ENCODE assay signal across 8 cellular contexts in genomic region chr6:139161169-139161568, GRCh38. TPM values are rescaled to one million over a fixed set of nuclear protein-coding genes. Genes with fewer than 3 reads are reported as not detected.
DNase-seq lines count a peak whose midpoint lies in the region; ATAC-seq and TF ChIP-seq lines count a peak whose summit lies in the region.

No MANE protein-coding gene starts in this region.

- peaks cover 5% of the 10 kb centered on the region for H3K9me3 Mint-ChIP-seq in WTC11
- no peaks in the 10 kb centered on the region for H3K9me3 Mint-ChIP-seq in Caco-2 (ENCODE audit: unreplicated experiment)

- H3K4me1 Mint-ChIP-seq in WTC11 (peaks cover 17% of the 10 kb centered on the region), Caco-2 (ENCODE audit: low read depth, unreplicated experiment) (peaks cover 27% of the 10 kb centered on the region)

- CTCF ChIA-PET in WTC11 (lab: Charles Lee) (no interaction called here), Caco-2 (lab: Charles Lee) (no interaction called here), PC-3 (lab: Charles Lee) (no interaction called here)

- H3K4me3 Mint-ChIP-seq in WTC11: no peak overlapping the region
- H3K4me3 Mint-ChIP-seq in Caco-2 (ENCODE audit: unreplicated experiment): no peak overlapping the region

- no peak overlapping the region for H3K4me3 ChIP-seq in fibroblast of mammary gland (ENCODE audit: control insufficient read depth, low read depth, low read length)
- no peak overlapping the region for H3K4me3 ChIP-seq in Caco-2 (ENCODE audit: low read depth, low read length)
- no peak overlapping the region for H3K4me3 ChIP-seq in PC-3 (ENCODE audit: low read length)

- H3K4me2 ChIP-seq in PC-3 (ENCODE audit: low read length): no peak overlapping the region

- no peaks in the 10 kb centered on the region; the same call in 1 of the 2 replicates for H3K36me3 ChIP-seq in Caco-2 (ENCODE audit: control insufficient read depth, insufficient read depth, low read length)
- H3K36me3 ChIP-seq in PC-3 (ENCODE audit: low read depth, low read length): no peaks in the 10 kb centered on the region

- no peak overlapping the region for H2AFZ ChIP-seq in PC-3 (ENCODE audit: low read length)

- intact Hi-C loops in Caco-2 (cut with micrococcal nuclease; ENCODE audit: unreplicated experiment): no loop called here
- intact Hi-C loops in PC-3 (cut with micrococcal nuclease): no loop called here
- intact Hi-C loops in cardiac septum (cut with DNase I): no loop called here

- POLR2A ChIA-PET in WTC11 (lab: Charles Lee) (no interaction called here), Caco-2 (lab: Charles Lee) (no interaction called here), PC-3 (lab: Charles Lee; ENCODE audit: unreplicated experiment) (no interaction called here)

- H4K20me1 ChIP-seq in PC-3 (ENCODE audit: low read length): no peaks in the 10 kb centered on the region

- H3K27me3 Mint-ChIP-seq in WTC11 (ENCODE audit: low read depth): no peaks in the 10 kb centered on the region
- no peaks in the 10 kb centered on the region for H3K27me3 Mint-ChIP-seq in Caco-2 (ENCODE audit: insufficient read depth, unreplicated experiment)

- DNase-seq in DMS153 treated with DMSO at 0.1 percent for 48 hours (lab: John Stamatoyannopoulos, UW; ENCODE audit: unreplicated experiment) (peak; percentile 53), WTC11 (ENCODE audit: low spot score) (no peak), fibroblast of mammary gland (ENCODE audit: low read depth) (peak; percentile 61), Caco-2 (no peak), PC-3 (no peak), cardiac septum (ENCODE audit: low spot score) (no peak)

- no peaks in the 10 kb centered on the region for H3K27me3 ChIP-seq in Caco-2 (replicated peaks; ENCODE audit: control insufficient read depth, insufficient read depth, low read length)
- H3K27me3 ChIP-seq in PC-3 (ENCODE audit: low read length): no peaks in the 10 kb centered on the region

- H3K27ac Mint-ChIP-seq in WTC11 (0 out of 2 replicates have a peak overlapping the region, but pooled peaks have one; percentile 12), Caco-2 (ENCODE audit: unreplicated experiment) (no peak overlapping the region)

- no peaks in the 10 kb centered on the region for H3K9me2 ChIP-seq in PC-3 (replicated peaks; ENCODE audit: low read length)

- no peaks in the 10 kb centered on the region for H3K79me2 ChIP-seq in PC-3 (ENCODE audit: low read length)

- TF ChIP-seq CTCF in WTC11 (IDR thresholded peaks at IDR 0.05): no peak
- TF ChIP-seq CTCF in fibroblast of mammary gland (conservative IDR thresholded peaks at IDR 0.05; ENCODE audit: control insufficient read depth, insufficient read depth, low read depth, low read length): no peak
- TF ChIP-seq CTCF in Caco-2 (IDR thresholded peaks at IDR 0.05; ENCODE audit: insufficient read depth in 1 of 2, low read depth in 1 of 2, low read length in 1 of 2, severe bottlenecking in 1 of 2, unreplicated experiment in 1 of 2): no peak
- no peak for TF ChIP-seq CTCF in PC-3 (conservative IDR thresholded peaks at IDR 0.05; ENCODE audit: low read depth, low read length)

- H3F3A ChIP-seq in PC-3 (ENCODE audit: low read length, unreplicated experiment): no peaks in the 10 kb centered on the region

- H3K9me3 ChIP-seq in Caco-2 (no peaks in the 10 kb centered on the region), PC-3 (ENCODE audit: low read length) (no peaks in the 10 kb centered on the region)

- H3K36me3 Mint-ChIP-seq in WTC11: peaks cover 5% of the 10 kb centered on the region
- peaks cover 6% of the 10 kb centered on the region for H3K36me3 Mint-ChIP-seq in Caco-2 (ENCODE audit: insufficient read depth, unreplicated experiment)

- no TSS peak for BruUV-seq in Caco-2 (replicated peaks; lab: Mats Ljungman, UMichigan)
- no TSS peak for BruUV-seq in PC-3 (replicated peaks; lab: Mats Ljungman, UMichigan)

- peak; percentile 9 for ATAC-seq in HG02852 (IDR thresholded peaks at IDR 0.05; ENCODE audit: unreplicated experiment)
- ATAC-seq in WTC11: no peak
- ATAC-seq in HG02623 (IDR thresholded peaks at IDR 0.05; ENCODE audit: unreplicated experiment): no peak
- no peak for ATAC-seq in PC-3

- H3K27ac ChIP-seq in PC-3 (ENCODE audit: low read length): no peak overlapping the region

- no peak overlapping the region for H3K9ac ChIP-seq in PC-3 (ENCODE audit: low read length)

- H3K4me1 ChIP-seq in Caco-2 (peaks cover 30% of the 10 kb centered on the region), PC-3 (ENCODE audit: insufficient read depth, low read length) (no peaks in the 10 kb centered on the region)

TF ChIP-seq in WTC11, 78 proteins besides CTCF, POLR2A, EP300 and RAD21:
- TF ChIP-seq, protein P1, sequence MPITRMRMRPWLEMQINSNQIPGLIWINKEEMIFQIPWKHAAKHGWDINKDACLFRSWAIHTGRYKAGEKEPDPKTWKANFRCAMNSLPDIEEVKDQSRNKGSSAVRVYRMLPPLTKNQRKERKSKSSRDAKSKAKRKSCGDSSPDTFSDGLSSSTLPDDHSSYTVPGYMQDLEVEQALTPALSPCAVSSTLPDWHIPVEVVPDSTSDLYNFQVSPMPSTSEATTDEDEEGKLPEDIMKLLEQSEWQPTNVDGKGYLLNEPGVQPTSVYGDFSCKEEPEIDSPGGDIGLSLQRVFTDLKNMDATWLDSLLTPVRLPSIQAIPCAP (CRISPR knock-in tag; IDR thresholded peaks at IDR 0.05): no peak
- TF ChIP-seq ZNF138 (CRISPR knock-in tag; conservative IDR thresholded peaks at IDR 0.05): no peak
- TF ChIP-seq, protein P2, sequence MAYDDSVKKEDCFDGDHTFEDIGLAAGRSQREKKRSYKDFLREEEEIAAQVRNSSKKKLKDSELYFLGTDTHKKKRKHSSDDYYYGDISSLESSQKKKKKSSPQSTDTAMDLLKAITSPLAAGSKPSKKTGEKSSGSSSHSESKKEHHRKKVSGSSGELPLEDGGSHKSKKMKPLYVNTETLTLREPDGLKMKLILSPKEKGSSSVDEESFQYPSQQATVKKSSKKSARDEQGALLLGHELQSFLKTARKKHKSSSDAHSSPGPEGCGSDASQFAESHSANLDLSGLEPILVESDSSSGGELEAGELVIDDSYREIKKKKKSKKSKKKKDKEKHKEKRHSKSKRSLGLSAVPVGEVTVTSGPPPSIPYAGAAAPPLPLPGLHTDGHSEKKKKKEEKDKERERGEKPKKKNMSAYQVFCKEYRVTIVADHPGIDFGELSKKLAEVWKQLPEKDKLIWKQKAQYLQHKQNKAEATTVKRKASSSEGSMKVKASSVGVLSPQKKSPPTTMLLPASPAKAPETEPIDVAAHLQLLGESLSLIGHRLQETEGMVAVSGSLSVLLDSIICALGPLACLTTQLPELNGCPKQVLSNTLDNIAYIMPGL (CRISPR knock-in tag; IDR thresholded peaks at IDR 0.05): no peak

RNA-seq across cellular contexts. Expression of gene HECA, which starts 26.3 kb away (rescaled TPM):
- total RNA-seq in WTC11 (2021) (8.1 to 9.4 TPM (median 8.1 TPM) in 3 replicates), Caco-2 (2022) (4.9 and 5.2 TPM in 2 replicates), PC-3 (2014; rRNA removed) (4.2 and 7.7 TPM in 2 replicates), cardiac septum (51.0 TPM)

Comparison
In these comparisons a context has a peak if more than half of its experiments do, and no peak if none do; other contexts are left out.
1. DNase-seq: peak in DMS153 treated with DMSO at 0.1 percent for 48 hours (single experiment) and fibroblast of mammary gland (single experiment); none in WTC11 (single experiment), Caco-2 (0 of 2), PC-3 (single experiment) and cardiac septum (single experiment).